12 cellular contexts compared by ENCODE assay signal in the genomic region with DNA sequence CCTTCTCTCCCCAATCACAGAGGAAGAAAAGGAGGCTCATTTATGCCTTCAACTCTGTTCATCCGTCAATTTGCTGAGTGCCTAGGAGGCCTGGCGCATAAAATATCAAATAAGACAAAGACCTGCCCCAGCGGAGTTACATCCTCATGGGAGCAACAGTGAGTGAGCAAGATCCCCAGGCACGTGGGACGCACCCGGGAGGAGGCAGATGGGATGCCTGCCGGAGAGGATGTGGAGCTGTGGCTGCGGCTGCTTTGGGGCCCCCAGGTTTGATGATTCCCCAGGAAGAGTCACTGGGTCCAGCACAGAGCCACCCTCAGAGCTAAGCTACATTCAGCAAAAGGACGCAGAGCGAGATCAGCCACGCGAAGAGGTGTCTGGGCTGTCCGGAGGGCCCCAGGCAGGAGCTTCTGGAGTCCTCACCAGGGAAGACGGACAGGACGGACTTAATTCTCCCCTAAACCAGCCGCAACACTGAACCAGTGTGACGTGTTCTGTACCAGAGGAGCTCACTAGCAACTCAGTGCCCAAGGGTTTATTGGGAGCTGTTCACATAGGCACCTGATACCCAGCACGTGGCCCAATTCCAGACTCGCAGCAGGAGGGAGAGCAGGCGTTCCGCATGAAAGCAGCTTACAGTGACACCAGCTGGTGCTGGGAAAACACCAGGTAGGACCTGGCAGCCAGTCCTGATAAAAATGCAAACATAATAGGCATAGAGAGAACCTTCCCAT. TPM values are rescaled to one million over a fixed set of nuclear protein-coding genes. Genes with fewer than 3 reads are reported as not detected.
DNase-seq lines count a peak whose midpoint lies in the region; ATAC-seq and TF ChIP-seq lines count a peak whose summit lies in the region.
"Had no signal": no experiment of that assay in that cellular context is flagged by ENCODE, and none has a peak within 500 bp of the region (broad histone marks: within the 10 kb centered on the region; RNA-seq: fewer than 3 reads in every experiment).

No MANE protein-coding gene starts in this region.

- no peak overlapping the region for H3K4me2 ChIP-seq in smooth muscle cell

- H3K27ac ChIP-seq in smooth muscle cell (ENCODE audit: low read depth) = no peak overlapping the region
- H3K27ac ChIP-seq: upper lobe of left lung had no signal

- H2AFZ ChIP-seq in smooth muscle cell (ENCODE audit: low read depth) = no peak overlapping the region

- H3F3A ChIP-seq in smooth muscle cell (ENCODE audit: low read depth) = no peaks in the 10 kb centered on the region

- no peaks in the 10 kb centered on the region for H3K9me3 ChIP-seq in smooth muscle cell (replicated peaks; ENCODE audit: low read depth)
- H3K9me3 ChIP-seq: upper lobe of left lung had no signal

- WGBS in smooth muscle cell (ENCODE audit: low lambda C conversion rate) = 70% methylated on average over 21 of the region's 21 CpGs

- H3K36me3 ChIP-seq in smooth muscle cell (ENCODE audit: low read depth) = no peaks in the 10 kb centered on the region
- H3K36me3 ChIP-seq: upper lobe of left lung had no signal

- no peak for ATAC-seq in natural killer cell treated with Interleukin-12 subunit alpha and Interleukin-12 subunit beta and Interleukin-15 and Interleukin-18, amount 100 ng/mL, for 72 hours
- ATAC-seq in natural killer cell = no peak
- ATAC-seq in HG03175 (IDR thresholded peaks at IDR 0.05; ENCODE audit: unreplicated experiment) = no peak
- ATAC-seq: activated CD8-positive, alpha-beta T cell treated with anti-CD3 and anti-CD28 coated beads for 36 hours had no signal

- TF ChIP-seq CTCF in natural killer cell (IDR thresholded peaks at IDR 0.05) (no peak), epithelial cell of esophagus (IDR thresholded peaks at IDR 0.05; ENCODE audit: insufficient read depth, low read depth, low read length, missing control alignments) (no peak), smooth muscle cell (IDR thresholded peaks at IDR 0.05; ENCODE audit: borderline replicate concordance, insufficient read depth, poor library complexity, severe bottlenecking) (no peak)

- H3K4me1 ChIP-seq in smooth muscle cell (ENCODE audit: low read depth) = no peaks in the 10 kb centered on the region
- H3K4me1 ChIP-seq: upper lobe of left lung had no signal

- peak; percentile 55 for DNase-seq in natural killer cell treated with Interleukin-12 subunit alpha and Interleukin-12 subunit beta and Interleukin-15 and Interleukin-18, amount 100 ng/mL, for 72 hours (ENCODE audit: low spot score)
- DNase-seq in natural killer cell (no peak), NCI-H524 (lab: John Stamatoyannopoulos, UW) (peak; percentile 98 to 99), epithelial cell of esophagus (ENCODE audit: low read depth) (peak; percentile 46), smooth muscle cell (lab: John Stamatoyannopoulos, UW; ENCODE audit: unreplicated experiment) (no peak), anterior cingulate cortex (lab: John Stamatoyannopoulos, UW) (no peak)
- no peak for DNase-seq in activated naive CD4-positive, alpha-beta T cell treated with Interleukin-2 at 50 U/mL for 16 hours
- DNase-seq: activated CD8-positive, alpha-beta T cell treated with anti-CD3 and anti-CD28 coated beads for 36 hours; stimulated activated CD4-positive, alpha-beta T cell treated with anti-CD3 and anti-CD28 coated beads, Interleukin-2, amount 100 ng/mL, for 48 hours had no signal

- H3K27me3 ChIP-seq in smooth muscle cell (ENCODE audit: low read depth) = no peaks in the 10 kb centered on the region
- H3K27me3 ChIP-seq: upper lobe of left lung had no signal

- intact Hi-C loops in natural killer cell (cut with micrococcal nuclease) = no loop called here

- no peak overlapping the region for H3K9ac ChIP-seq in smooth muscle cell (ENCODE audit: low read depth)

- H3K36me3 Mint-ChIP-seq in natural killer cell treated with Interleukin-12 subunit alpha and Interleukin-12 subunit beta and Interleukin-15 and Interleukin-18, amount 100 ng/mL, for 72 hours = no peaks in the 10 kb centered on the region
- H3K36me3 Mint-ChIP-seq in natural killer cell = no peaks in the 10 kb centered on the region

- H3K9me3 Mint-ChIP-seq in natural killer cell treated with Interleukin-12 subunit alpha and Interleukin-12 subunit beta and Interleukin-15 and Interleukin-18, amount 100 ng/mL, for 72 hours = no peaks in the 10 kb centered on the region
- H3K9me3 Mint-ChIP-seq in natural killer cell = no peaks in the 10 kb centered on the region
- H3K9me3 Mint-ChIP-seq: activated CD8-positive, alpha-beta T cell treated with anti-CD3 and anti-CD28 coated beads for 36 hours had no signal

- H3K4me3 ChIP-seq in epithelial cell of esophagus (ENCODE audit: low read length) (no peak overlapping the region), smooth muscle cell (no peak overlapping the region)
- H3K4me3 ChIP-seq: upper lobe of left lung had no signal

- H3K4me1 Mint-ChIP-seq in natural killer cell treated with Interleukin-12 subunit alpha and Interleukin-12 subunit beta and Interleukin-15 and Interleukin-18, amount 100 ng/mL, for 72 hours (ENCODE audit: low read depth in 2 of 2) = peaks cover 0 to 5% of the 10 kb centered on the region in 2 donors
- no peaks in the 10 kb centered on the region for H3K4me1 Mint-ChIP-seq in natural killer cell

- peaks cover 9 to 14% of the 10 kb centered on the region in 2 donors for H3K27me3 Mint-ChIP-seq in natural killer cell treated with Interleukin-12 subunit alpha and Interleukin-12 subunit beta and Interleukin-15 and Interleukin-18, amount 100 ng/mL, for 72 hours
- H3K27me3 Mint-ChIP-seq in natural killer cell (ENCODE audit: low read depth in 2 of 2) = peaks cover 0 to 14% of the 10 kb centered on the region in 2 donors

- H3K79me2 ChIP-seq in smooth muscle cell (ENCODE audit: low read depth) = no peaks in the 10 kb centered on the region

- H4K20me1 ChIP-seq in smooth muscle cell (ENCODE audit: low read depth) = no peaks in the 10 kb centered on the region

- no peak overlapping the region for H3K27ac Mint-ChIP-seq in natural killer cell treated with Interleukin-12 subunit alpha and Interleukin-12 subunit beta and Interleukin-15 and Interleukin-18, amount 100 ng/mL, for 72 hours
- no peak overlapping the region for H3K27ac Mint-ChIP-seq in natural killer cell
- H3K27ac Mint-ChIP-seq: activated CD8-positive, alpha-beta T cell treated with anti-CD3 and anti-CD28 coated beads for 36 hours had no signal

- no peak overlapping the region for H3K4me3 Mint-ChIP-seq in natural killer cell treated with Interleukin-12 subunit alpha and Interleukin-12 subunit beta and Interleukin-15 and Interleukin-18, amount 100 ng/mL, for 72 hours
- H3K4me3 Mint-ChIP-seq in natural killer cell = no peak overlapping the region
- H3K4me3 Mint-ChIP-seq: activated CD8-positive, alpha-beta T cell treated with anti-CD3 and anti-CD28 coated beads for 36 hours had no signal

RNA-seq across cellular contexts. Expression of a gene that starts 11.2 kb away (rescaled TPM):
- total RNA-seq in natural killer cell treated with Interleukin-12 subunit alpha and Interleukin-12 subunit beta and Interleukin-15 and Interleukin-18, amount 100 ng/mL, for 72 hours = not detected
- total RNA-seq in natural killer cell = not detected
- not detected in 2 replicates for total RNA-seq in smooth muscle cell
- not detected in 2 replicates for polyA plus RNA-seq in smooth muscle cell
- total RNA-seq: activated CD8-positive, alpha-beta T cell treated with anti-CD3 and anti-CD28 coated beads for 36 hours; frontal cortex had no signal

RNA-seq across cellular contexts. Expression of a gene that starts 26.1 kb away (rescaled TPM):
- 10 to 100 TPM; 31.3 to 59.2 TPM for total RNA-seq in natural killer cell treated with Interleukin-12 subunit alpha and Interleukin-12 subunit beta and Interleukin-15 and Interleukin-18, amount 100 ng/mL, for 72 hours
- total RNA-seq in natural killer cell = 100 to 1,000 TPM in 2 of 3 donors, 10 to 100 TPM in 1; 88.8 to 117 (median 117) TPM
- 19.5 and 19.9 TPM in 2 replicates for total RNA-seq in smooth muscle cell
- 11.5 and 19.5 TPM in 2 replicates for polyA plus RNA-seq in smooth muscle cell

RNA-seq across cellular contexts. Expression of a gene that starts 55.8 kb away (rescaled TPM):
- total RNA-seq in natural killer cell treated with Interleukin-12 subunit alpha and Interleukin-12 subunit beta and Interleukin-15 and Interleukin-18, amount 100 ng/mL, for 72 hours = 100 to 1,000 TPM; 142 to 348 TPM
- total RNA-seq in natural killer cell = 10 to 100 TPM; 27.2 to 66.1 (median 34.2) TPM
- 40.5 and 51.3 TPM in 2 replicates for total RNA-seq in smooth muscle cell
- polyA plus RNA-seq in smooth muscle cell = 58.8 and 153 TPM in 2 replicates

Comparison
In these comparisons a context has a peak if more than half of its experiments do, and no peak if none do; other contexts are left out.
1. DNase-seq: peak in natural killer cell treated with Interleukin-12 subunit alpha and Interleukin-12 subunit beta and Interleukin-15 and Interleukin-18, amount 100 ng/mL, for 72 hours (single experiment), NCI-H524 (2 of 2) and epithelial cell of esophagus (single experiment); none in natural killer cell (single experiment), smooth muscle cell (single experiment), anterior cingulate cortex (0 of 58) and activated naive CD4-positive, alpha-beta T cell treated with Interleukin-2 at 50 U/mL for 16 hours (single experiment).